1 cellular context compared by ENCODE assay signal in genomic region chr3:109316162-109316730, GRCh38.
TF ChIP-seq lines count a peak whose summit lies in the region.

A gene with protein sequence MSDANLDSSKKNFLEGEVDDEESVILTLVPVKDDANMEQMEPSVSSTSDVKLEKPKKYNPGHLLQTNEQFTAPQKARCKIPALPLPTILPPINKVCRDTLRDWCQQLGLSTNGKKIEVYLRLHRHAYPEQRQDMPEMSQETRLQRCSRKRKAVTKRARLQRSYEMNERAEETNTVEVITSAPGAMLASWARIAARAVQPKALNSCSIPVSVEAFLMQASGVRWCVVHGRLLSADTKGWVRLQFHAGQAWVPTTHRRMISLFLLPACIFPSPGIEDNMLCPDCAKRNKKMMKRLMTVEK (minus strand): TSS chr3:109316517. CDS start chr3:109314542, 1,975 bp downstream.

TF ChIP-seq in GM23338, 12 proteins besides CTCF, POLR2A, EP300 and RAD21 (continued from another document):
- TF ChIP-seq, protein P1, sequence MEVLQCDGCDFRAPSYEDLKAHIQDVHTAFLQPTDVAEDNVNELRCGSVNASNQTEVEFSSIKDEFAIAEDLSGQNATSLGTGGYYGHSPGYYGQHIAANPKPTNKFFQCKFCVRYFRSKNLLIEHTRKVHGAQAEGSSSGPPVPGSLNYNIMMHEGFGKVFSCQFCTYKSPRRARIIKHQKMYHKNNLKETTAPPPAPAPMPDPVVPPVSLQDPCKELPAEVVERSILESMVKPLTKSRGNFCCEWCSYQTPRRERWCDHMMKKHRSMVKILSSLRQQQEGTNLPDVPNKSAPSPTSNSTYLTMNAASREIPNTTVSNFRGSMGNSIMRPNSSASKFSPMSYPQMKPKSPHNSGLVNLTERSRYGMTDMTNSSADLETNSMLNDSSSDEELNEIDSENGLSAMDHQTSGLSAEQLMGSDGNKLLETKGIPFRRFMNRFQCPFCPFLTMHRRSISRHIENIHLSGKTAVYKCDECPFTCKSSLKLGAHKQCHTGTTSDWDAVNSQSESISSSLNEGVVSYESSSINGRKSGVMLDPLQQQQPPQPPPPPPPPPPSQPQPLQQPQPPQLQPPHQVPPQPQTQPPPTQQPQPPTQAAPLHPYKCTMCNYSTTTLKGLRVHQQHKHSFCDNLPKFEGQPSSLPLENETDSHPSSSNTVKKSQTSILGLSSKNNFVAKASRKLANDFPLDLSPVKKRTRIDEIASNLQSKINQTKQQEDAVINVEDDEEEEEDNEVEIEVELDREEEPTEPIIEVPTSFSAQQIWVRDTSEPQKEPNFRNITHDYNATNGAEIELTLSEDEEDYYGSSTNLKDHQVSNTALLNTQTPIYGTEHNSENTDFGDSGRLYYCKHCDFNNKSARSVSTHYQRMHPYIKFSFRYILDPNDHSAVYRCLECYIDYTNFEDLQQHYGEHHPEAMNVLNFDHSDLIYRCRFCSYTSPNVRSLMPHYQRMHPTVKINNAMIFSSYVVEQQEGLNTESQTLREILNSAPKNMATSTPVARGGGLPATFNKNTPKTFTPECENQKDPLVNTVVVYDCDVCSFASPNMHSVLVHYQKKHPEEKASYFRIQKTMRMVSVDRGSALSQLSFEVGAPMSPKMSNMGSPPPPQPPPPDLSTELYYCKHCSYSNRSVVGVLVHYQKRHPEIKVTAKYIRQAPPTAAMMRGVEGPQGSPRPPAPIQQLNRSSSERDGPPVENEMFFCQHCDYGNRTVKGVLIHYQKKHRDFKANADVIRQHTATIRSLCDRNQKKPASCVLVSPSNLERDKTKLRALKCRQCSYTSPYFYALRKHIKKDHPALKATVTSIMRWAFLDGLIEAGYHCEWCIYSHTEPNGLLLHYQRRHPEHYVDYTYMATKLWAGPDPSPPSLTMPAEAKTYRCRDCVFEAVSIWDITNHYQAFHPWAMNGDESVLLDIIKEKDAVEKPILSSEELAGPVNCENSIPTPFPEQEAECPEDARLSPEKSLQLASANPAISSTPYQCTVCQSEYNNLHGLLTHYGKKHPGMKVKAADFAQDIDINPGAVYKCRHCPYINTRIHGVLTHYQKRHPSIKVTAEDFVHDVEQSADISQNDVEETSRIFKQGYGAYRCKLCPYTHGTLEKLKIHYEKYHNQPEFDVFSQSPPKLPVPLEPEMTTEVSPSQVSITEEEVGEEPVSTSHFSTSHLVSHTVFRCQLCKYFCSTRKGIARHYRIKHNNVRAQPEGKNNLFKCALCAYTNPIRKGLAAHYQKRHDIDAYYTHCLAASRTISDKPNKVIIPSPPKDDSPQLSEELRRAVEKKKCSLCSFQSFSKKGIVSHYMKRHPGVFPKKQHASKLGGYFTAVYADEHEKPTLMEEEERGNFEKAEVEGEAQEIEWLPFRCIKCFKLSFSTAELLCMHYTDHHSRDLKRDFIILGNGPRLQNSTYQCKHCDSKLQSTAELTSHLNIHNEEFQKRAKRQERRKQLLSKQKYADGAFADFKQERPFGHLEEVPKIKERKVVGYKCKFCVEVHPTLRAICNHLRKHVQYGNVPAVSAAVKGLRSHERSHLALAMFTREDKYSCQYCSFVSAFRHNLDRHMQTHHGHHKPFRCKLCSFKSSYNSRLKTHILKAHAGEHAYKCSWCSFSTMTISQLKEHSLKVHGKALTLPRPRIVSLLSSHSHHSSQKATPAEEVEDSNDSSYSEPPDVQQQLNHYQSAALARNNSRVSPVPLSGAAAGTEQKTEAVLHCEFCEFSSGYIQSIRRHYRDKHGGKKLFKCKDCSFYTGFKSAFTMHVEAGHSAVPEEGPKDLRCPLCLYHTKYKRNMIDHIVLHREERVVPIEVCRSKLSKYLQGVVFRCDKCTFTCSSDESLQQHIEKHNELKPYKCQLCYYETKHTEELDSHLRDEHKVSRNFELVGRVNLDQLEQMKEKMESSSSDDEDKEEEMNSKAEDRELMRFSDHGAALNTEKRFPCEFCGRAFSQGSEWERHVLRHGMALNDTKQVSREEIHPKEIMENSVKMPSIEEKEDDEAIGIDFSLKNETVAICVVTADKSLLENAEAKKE (CRISPR knock-in tag; IDR thresholded peaks at IDR 0.05) = no peak
- no peak for TF ChIP-seq CREB1 (CRISPR knock-in tag; IDR thresholded peaks at IDR 0.05; ENCODE audit: low read depth)
- TF ChIP-seq STAT1 (IDR thresholded peaks at IDR 0.05; ENCODE audit: unreplicated experiment) = no peak
- no peak for TF ChIP-seq EZH2phosphoT487 (IDR thresholded peaks at IDR 0.05; ENCODE audit: unreplicated experiment)
TF ChIP-seq in GM23338: peak in this region for 2.
